Comparison of ENCODE assay signal across 8 cellular contexts in the genomic region with DNA sequence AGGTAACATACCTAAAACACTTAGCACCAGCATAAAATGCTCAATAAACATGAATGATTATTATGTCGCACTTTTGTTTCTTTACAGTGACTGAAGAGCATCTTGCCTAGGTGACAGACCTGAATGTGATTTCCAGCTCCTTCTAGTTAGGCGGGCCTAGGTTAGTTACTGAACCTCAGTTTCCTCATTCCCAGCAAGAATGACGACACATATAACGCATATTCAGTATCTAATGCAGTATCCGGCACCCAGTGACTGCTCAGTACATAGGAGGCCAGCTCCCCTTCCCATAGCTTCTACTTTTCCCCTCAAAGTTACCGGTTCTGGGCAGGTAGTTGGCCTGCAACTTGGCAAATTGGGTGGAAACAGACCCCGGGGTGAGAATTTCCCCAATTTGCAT.
DNase-seq lines count a peak whose midpoint lies in the region; ATAC-seq and TF ChIP-seq lines count a peak whose summit lies in the region.

No MANE protein-coding gene starts in this region.

- no peak for TF ChIP-seq POLR2A in NB4 (IDR thresholded peaks at IDR 0.05; ENCODE audit: extremely low read depth, insufficient read length)

- H3K36me3 ChIP-seq in GM06990 (ENCODE audit: control insufficient read depth, insufficient read depth, low read length) (no peaks in the 10 kb centered on the region; the same call in none of the 2 replicates), neuron (ENCODE audit: insufficient read depth, low read length) (peaks cover 7% of the 10 kb centered on the region)

- TF ChIP-seq CTCF in GM06990 (IDR thresholded peaks at IDR 0.05; ENCODE audit: insufficient read depth, low read length, poor library complexity, severe bottlenecking) (no peak), NB4 (IDR thresholded peaks at IDR 0.05; ENCODE audit: low read depth, low read length) (no peak), choroid plexus epithelial cell (conservative IDR thresholded peaks at IDR 0.05; ENCODE audit: low read depth, low read length) (no peak)

- DNase-seq in GM06990 (ENCODE audit: extremely low read depth, insufficient read length), result no peak
- peak; percentile 62 for DNase-seq in NB4 (ENCODE audit: low read depth)
- DNase-seq in choroid plexus epithelial cell (ENCODE audit: low read depth), result no peak
- no peak for DNase-seq in NCI-H1694 treated with DMSO at 0.1 percent for 48 hours (lab: John Stamatoyannopoulos, UW)
- no peak for DNase-seq in DMS114 treated with DMSO at 0.1 percent for 48 hours (lab: John Stamatoyannopoulos, UW; ENCODE audit: unreplicated experiment)
- DNase-seq in NCI-H2196 treated with DMSO at 0.1 percent for 48 hours (lab: John Stamatoyannopoulos, UW; ENCODE audit: unreplicated experiment), result no peak

- H2AFZ ChIP-seq in neuron (ENCODE audit: low read depth, low read length), result no peak overlapping the region

- H3K4me1 ChIP-seq in neuron (ENCODE audit: insufficient read depth, low read length), result peaks cover 13% of the 10 kb centered on the region

- H3K27me3 ChIP-seq in GM06990 (replicated peaks; ENCODE audit: control insufficient read depth, insufficient read depth, low read length) (no peaks in the 10 kb centered on the region), neuron (ENCODE audit: insufficient read depth, low read length) (no peaks in the 10 kb centered on the region)

- no peaks in the 10 kb centered on the region for H3K9me3 ChIP-seq in neuron (ENCODE audit: low read length)

- ATAC-seq in GM21737 (IDR thresholded peaks at IDR 0.05; ENCODE audit: unreplicated experiment), result no peak

- H3K4me3 ChIP-seq in GM06990 (replicated peaks; ENCODE audit: low read depth, low read length) (peak overlapping the region; percentile 91), NB4 (ENCODE audit: low read depth, low read length) (peak overlapping the region; percentile 95), choroid plexus epithelial cell (ENCODE audit: low read depth, low read length) (peak overlapping the region; percentile 73), neuron (ENCODE audit: low read length) (peak overlapping the region; percentile 75)
